In genomic region chr9:94564279-94564678, GRCh38 we compare ENCODE assay signal across 6 cellular contexts. TPM values are rescaled to one million over a fixed set of nuclear protein-coding genes. Genes with fewer than 3 reads are reported as not detected.
"Had no signal": no experiment of that assay in that cellular context is flagged by ENCODE, and none has a peak within 500 bp of the region (broad histone marks: within the 10 kb centered on the region; RNA-seq: fewer than 3 reads in every experiment).

No MANE protein-coding gene starts in this region.

RNA-seq across cellular contexts. Expression of gene PCAT7, which starts 9.4 kb away (rescaled TPM):
- total RNA-seq: GM23248, HFFc6 had no signal
- polyA plus RNA-seq: GM23248 had no signal

RNA-seq across cellular contexts. Expression of gene FBP2, which starts 29.3 kb away (rescaled TPM):
- total RNA-seq: GM23248, GM23338, H1, H7, H9, HFFc6 had no signal
- polyA plus RNA-seq: GM23248, GM23338, H1 had no signal
